8 cellular contexts compared by ENCODE assay signal in genomic region chr9:36273354-36273753, GRCh38. TPM values are rescaled to one million over a fixed set of nuclear protein-coding genes. Genes with fewer than 3 reads are reported as not detected.
DNase-seq lines count a peak whose midpoint lies in the region; ATAC-seq, FAIRE-seq and TF ChIP-seq lines count a peak whose summit lies in the region.
"Not testable (repeated sequence)": the region's sequence is repeated elsewhere in the genome, so short reads cannot be mapped to it uniquely, and the experiment has no call there.

No MANE protein-coding gene starts in this region.

- not testable (repeated sequence) for BruUV-seq in PC-9 (replicated peaks; lab: Mats Ljungman, UMichigan)

- ATAC-seq in esophagus mucosa (peak; percentile 97), right lobe of liver (peak; percentile 85 to 89 (median 86)), pancreas (peak; percentile 38 to 78 (median 68)), upper lobe of right lung (peak; percentile 76)

- not testable (repeated sequence) for H3K27me3 ChIP-seq in PC-9 (ENCODE audit: insufficient read depth, low read depth); breast epithelium; right lobe of liver; pancreas; upper lobe of right lung

- H4K20me1 ChIP-seq in PC-9 (ENCODE audit: insufficient read depth) = not testable (repeated sequence)

- H3K4me1 ChIP-seq in PC-9 (replicated peaks; ENCODE audit: insufficient read depth) = peaks cover 58% of the 10 kb centered on the region
- H3K4me1 ChIP-seq in breast epithelium, right lobe of liver, pancreas, upper lobe of right lung: not testable (repeated sequence)

- WGBS in right lobe of liver (ENCODE audit: insufficient coverage, low coverage, low lambda C conversion rate, missing lambda C conversion rate) = 53% methylated on average over 5 of the region's 7 CpGs
- 74 to 78% methylated on average over 7 of the region's 7 CpGs for WGBS in pancreas, 2 donors

- H3K79me2 ChIP-seq in PC-9 (ENCODE audit: low read depth) = peaks cover 81% of the 10 kb centered on the region

- H3K4me3 ChIP-seq in PC-9 = peak overlapping the region; percentile 74; the same call in 1 of the 2 replicates
- not testable (repeated sequence) for H3K4me3 ChIP-seq in breast epithelium, right lobe of liver, pancreas, upper lobe of right lung

- not testable (repeated sequence) for H2AFZ ChIP-seq in PC-9

- intact Hi-C loops in PC-9 (cut with micrococcal nuclease; ENCODE audit: unreplicated experiment); breast epithelium (cut with DNase I; ENCODE audit: low total_unique reads); right lobe of liver (cut with DNase I); pancreas (cut with DNase I); upper lobe of right lung (cut with DNase I): not testable (repeated sequence)

- TF ChIP-seq CTCF in 22Rv1 (IDR thresholded peaks at IDR 0.05); PC-9 (conservative IDR thresholded peaks at IDR 0.05); breast epithelium (IDR thresholded peaks at IDR 0.05); right lobe of liver (IDR thresholded peaks at IDR 0.05); pancreas (IDR thresholded peaks at IDR 0.05); upper lobe of right lung (IDR thresholded peaks at IDR 0.05): not testable (repeated sequence)

- TF ChIP-seq POLR2A in breast epithelium (IDR thresholded peaks at IDR 0.05); right lobe of liver (IDR thresholded peaks at IDR 0.05): not testable (repeated sequence)

- not testable (repeated sequence) for H3K9me3 ChIP-seq in PC-9 (ENCODE audit: insufficient read depth, low read depth); breast epithelium; right lobe of liver; pancreas; upper lobe of right lung

- POLR2A ChIA-PET in PC-9 (lab: Charles Lee; ENCODE audit: unreplicated experiment) = not testable (repeated sequence)

- H3K36me3 ChIP-seq in PC-9 (ENCODE audit: low read depth); breast epithelium; right lobe of liver; pancreas; upper lobe of right lung: not testable (repeated sequence)

- H3K27ac ChIP-seq in 22Rv1 = peak overlapping the region; percentile 33
- peak overlapping the region; percentile 91 for H3K27ac ChIP-seq in PC-9
- H3K27ac ChIP-seq in breast epithelium = peak overlapping the region; percentile 69 to 75
- peak overlapping the region in 2 of 3 donors; percentile 60 to 65 for H3K27ac ChIP-seq in right lobe of liver
- H3K27ac ChIP-seq in pancreas = peak overlapping the region in 2 of 4 donors; percentile 22 to 27
- H3K27ac ChIP-seq in upper lobe of right lung = not testable (repeated sequence)

- H3F3A ChIP-seq in PC-9 (ENCODE audit: insufficient read depth, low read depth) = peaks cover 53% of the 10 kb centered on the region

- not testable (repeated sequence) for H3K9me2 ChIP-seq in PC-9 (ENCODE audit: insufficient read depth)

- CTCF ChIA-PET in PC-9 (lab: Charles Lee) = interaction anchor here (0.6 kb wide), 1 partner anchor 44 kb away, joined by 10 read pairs; no protein-coding TSS in a partner anchor

- not testable (repeated sequence) for FAIRE-seq in pancreas (lab: Jason Lieb, UNC)

- DNase-seq in ELF-1 (ENCODE audit: low read depth, low spot score) = peak; percentile 65
- DNase-seq in PC-9 = peak; percentile 61 to 85
- peak; percentile 62 to 65 for DNase-seq in breast epithelium (ENCODE audit: low spot score in 2 of 2)
- DNase-seq in right lobe of liver = peak in 2 of 3 donors; percentile 35 to 75
- DNase-seq in pancreas = peak in 3 of 6 donors; percentile 17 to 39 (median 28)
- DNase-seq in upper lobe of right lung = not testable (repeated sequence)

- H3K4me2 ChIP-seq in PC-9 = peak overlapping the region; percentile 91

RNA-seq across cellular contexts. Expression of gene GNE, which starts 15.1 kb away (rescaled TPM):
- total RNA-seq in PC-9 (2021) = 20.2 and 23.2 TPM in 2 replicates
- total RNA-seq in breast epithelium = 10 to 100 TPM; 24.9 to 38.2 (median 35.1) TPM
- 7.4 TPM for total RNA-seq in esophagus mucosa
- 100 to 1,000 TPM in 2 of 6 experiments, 10 to 100 TPM in 4; 45.4 to 133 (median 76.5) TPM for total RNA-seq in right lobe of liver
- total RNA-seq in pancreas = 10 to 100 TPM in 1 of 6 donors, 1 to 10 TPM in 5; 4.4 to 11.8 (median 7.0) TPM
- polyA plus RNA-seq in pancreas = 10 to 100 TPM in 1 of 2 donors, 1 to 10 TPM in 1; 5.1 to 12.7 TPM
- total RNA-seq in upper lobe of right lung = 13.7 TPM
